23 cellular contexts compared by ENCODE assay signal in the genomic region with DNA sequence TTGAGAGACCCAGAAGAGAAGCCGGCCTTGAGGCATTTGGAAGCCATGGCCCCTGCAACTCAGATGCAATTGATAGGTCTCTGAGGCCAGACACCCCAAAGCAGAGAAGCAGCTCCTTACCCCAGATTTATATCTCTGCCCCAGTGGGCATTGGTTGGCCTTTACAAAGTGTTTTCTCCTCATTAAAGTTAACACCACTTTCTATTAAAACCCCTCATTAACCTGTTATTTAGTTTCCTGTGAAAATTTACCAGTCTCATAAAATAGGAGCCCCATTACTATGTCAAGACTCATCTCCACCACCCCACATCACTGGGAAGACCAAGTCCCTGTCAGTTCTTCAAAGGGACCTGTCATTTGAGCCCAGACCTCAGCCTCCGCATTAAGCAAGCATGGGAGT. TPM values are rescaled to one million over a fixed set of nuclear protein-coding genes. Genes with fewer than 3 reads are reported as not detected.
DNase-seq lines count a peak whose midpoint lies in the region; ATAC-seq, FAIRE-seq and TF ChIP-seq lines count a peak whose summit lies in the region.
"Had no signal": no experiment of that assay in that cellular context is flagged by ENCODE, and none has a peak within 500 bp of the region (broad histone marks: within the 10 kb centered on the region; RNA-seq: fewer than 3 reads in every experiment).

A gene (minus strand): TSS at position 101 of the 400 bp plus-strand sequence. CDS start 54 bp downstream, at position 47.

- DNase-seq in astrocyte (ENCODE audit: low read depth) (no peak), nephron progenitor cell (no peak), suprapubic skin (ENCODE audit: low spot score in 2 of 2) (no peak), A673 (ENCODE audit: low spot score) (no peak), colonic mucosa (no peak)
- DNase-seq: ACHN; BE2C; Caco-2; Calu3; CD4-positive, alpha-beta T cell; CD8-positive, alpha-beta T cell; DMS79 treated with DMSO at 0.1 percent for 48 hours; GF-D8 had no signal

- H3K27ac Mint-ChIP-seq in astrocyte (ENCODE audit: unreplicated experiment) (peak within 1 kb of the TSS; percentile 47), nephron progenitor cell (peak within 1 kb of the TSS; percentile 47)
- H3K27ac Mint-ChIP-seq: CD4-positive, alpha-beta T cell; CD8-positive, alpha-beta T cell had no signal

- no peak for TF ChIP-seq EP300 in suprapubic skin (IDR thresholded peaks at IDR 0.05)

- no peak within 1 kb of the TSS for H3K9ac ChIP-seq in BLaER1 treated with 17β-estradiol and CSF1 and Interleukin-3, amounts not matched to agents 10 nM and 100 nM
- H3K9ac ChIP-seq in astrocyte (ENCODE audit: low read length) (no peak within 1 kb of the TSS), colonic mucosa (ENCODE audit: low read depth in 2 of 2, low read length in 2 of 2) (no peak within 1 kb of the TSS)
- H3K9ac ChIP-seq: BLaER1 had no signal

- no peaks in the 10 kb centered on the region for H3K79me2 ChIP-seq in astrocyte (ENCODE audit: insufficient read depth, low read length)

- no peak within 1 kb of the TSS for H3K27ac ChIP-seq in BLaER1 treated with 17β-estradiol and CSF1 and Interleukin-3, amounts not matched to agents 10 nM and 100 nM
- no peak within 1 kb of the TSS for H3K27ac ChIP-seq in astrocyte (ENCODE audit: low read depth, low read length)
- H3K27ac ChIP-seq in suprapubic skin: no peak within 1 kb of the TSS
- H3K27ac ChIP-seq in A673 (ENCODE audit: low read depth, low read length, poor library complexity, severe bottlenecking): no peak within 1 kb of the TSS
- H3K27ac ChIP-seq in colonic mucosa: no peak within 1 kb of the TSS
- H3K27ac ChIP-seq: 22Rv1, A549, BLaER1, C4-2B had no signal

- ATAC-seq in GM18519 (IDR thresholded peaks at IDR 0.05; ENCODE audit: low FRiP score, unreplicated experiment): no peak
- ATAC-seq: A549; CD8-positive, alpha-beta T cell had no signal

- no TSS peak for BruUV-seq in A673 (replicated peaks; lab: Mats Ljungman, UMichigan)

- H3K4me1 ChIP-seq in BLaER1 treated with 17β-estradiol and CSF1 and Interleukin-3, amounts not matched to agents 10 nM and 100 nM: peaks cover 0 to 13% (median 9%) of the 10 kb centered on the region in 10 experiments; a peak in 13 of 20 replicates
- H3K4me1 ChIP-seq in astrocyte (ENCODE audit: insufficient read depth, low read length) (no peaks in the 10 kb centered on the region), suprapubic skin (no peaks in the 10 kb centered on the region), A673 (ENCODE audit: insufficient read depth, low read length, poor library complexity, severe bottlenecking) (no peaks in the 10 kb centered on the region), colonic mucosa (no peaks in the 10 kb centered on the region)
- H3K4me1 ChIP-seq: A549 had no signal

- no peaks in the 10 kb centered on the region for H3K27me3 ChIP-seq in BLaER1 treated with 17β-estradiol and CSF1 and Interleukin-3, amounts not matched to agents 10 nM and 100 nM
- no peaks in the 10 kb centered on the region for H3K27me3 ChIP-seq in astrocyte (ENCODE audit: insufficient read depth, low read length)
- peaks cover 5% of the 10 kb centered on the region for H3K27me3 ChIP-seq in suprapubic skin
- no peaks in the 10 kb centered on the region for H3K27me3 ChIP-seq in A673 (replicated peaks; ENCODE audit: insufficient read depth, low read depth, low read length, poor library complexity)
- H3K27me3 ChIP-seq in colonic mucosa: no peaks in the 10 kb centered on the region
- H3K27me3 ChIP-seq: BE2C, BLaER1 had no signal

- POLR2A ChIA-PET in A673 (lab: Charles Lee; ENCODE audit: low non-redundant PET): no interaction called here

- H3K4me1 Mint-ChIP-seq in astrocyte (ENCODE audit: low read depth, unreplicated experiment) (no peaks in the 10 kb centered on the region), nephron progenitor cell (no peaks in the 10 kb centered on the region)

- intact Hi-C loops in A673 (cut with micrococcal nuclease; ENCODE audit: unreplicated experiment): no loop called here
- intact Hi-C loops in colonic mucosa (cut with DNase I): loop anchor here (10.0 kb wide), 1 partner anchor 164 kb away; no protein-coding TSS in a partner anchor

- no peaks in the 10 kb centered on the region for H3K9me3 ChIP-seq in BLaER1 treated with 17β-estradiol and CSF1 and Interleukin-3, amounts not matched to agents 10 nM and 100 nM (replicated peaks in 1 of 11)
- H3K9me3 ChIP-seq in astrocyte (ENCODE audit: insufficient read depth, low read depth, low read length): no peaks in the 10 kb centered on the region
- no peaks in the 10 kb centered on the region for H3K9me3 ChIP-seq in suprapubic skin
- H3K9me3 ChIP-seq in A673 (ENCODE audit: low read depth, low read length, poor library complexity, severe bottlenecking): no peaks in the 10 kb centered on the region
- no peaks in the 10 kb centered on the region for H3K9me3 ChIP-seq in colonic mucosa
- H3K9me3 ChIP-seq: A549, BE2C, BLaER1, Caco-2 had no signal

- H3K36me3 Mint-ChIP-seq in astrocyte (ENCODE audit: low read depth, unreplicated experiment) (peaks cover 2% of the 10 kb centered on the region), nephron progenitor cell (ENCODE audit: low read depth) (no peaks in the 10 kb centered on the region)
- H3K36me3 Mint-ChIP-seq: CD8-positive, alpha-beta T cell had no signal

- 93% methylated on average over 2 of the region's 2 CpGs for WGBS in suprapubic skin

- no peaks in the 10 kb centered on the region for H3K36me3 ChIP-seq in BLaER1 treated with 17β-estradiol and CSF1 and Interleukin-3, amounts not matched to agents 10 nM and 100 nM
- H3K36me3 ChIP-seq in astrocyte (ENCODE audit: insufficient read depth, low read length) (no peaks in the 10 kb centered on the region), suprapubic skin (no peaks in the 10 kb centered on the region), A673 (ENCODE audit: insufficient read depth, low read length, poor library complexity, severe bottlenecking) (no peaks in the 10 kb centered on the region), colonic mucosa (no peaks in the 10 kb centered on the region)
- H3K36me3 ChIP-seq: BE2C, BLaER1 had no signal

- FAIRE-seq in astrocyte (lab: Jason Lieb, UNC): no peak
- FAIRE-seq: A549, D721Med, G401.6, GM12891 had no signal

- peaks cover 4% of the 10 kb centered on the region for H3K9me3 Mint-ChIP-seq in astrocyte (ENCODE audit: unreplicated experiment)
- no peaks in the 10 kb centered on the region for H3K9me3 Mint-ChIP-seq in nephron progenitor cell
- H3K9me3 Mint-ChIP-seq: CD4-positive, alpha-beta T cell; CD8-positive, alpha-beta T cell had no signal

- H3K4me3 Mint-ChIP-seq in astrocyte (ENCODE audit: unreplicated experiment) (no peak within 1 kb of the TSS), nephron progenitor cell (no peak within 1 kb of the TSS)
- H3K4me3 Mint-ChIP-seq: CD4-positive, alpha-beta T cell; CD8-positive, alpha-beta T cell had no signal

- no peak within 1 kb of the TSS for H2AFZ ChIP-seq in astrocyte (ENCODE audit: low read depth, low read length)

- H3K4me2 ChIP-seq in BLaER1 treated with 17β-estradiol and CSF1 and Interleukin-3, amounts not matched to agents 10 nM and 100 nM: peak within 1 kb of the TSS in 6 of 11 experiments; percentile 2 to 64 (median 60); a peak in 12 of 22 replicates
- H3K4me2 ChIP-seq in astrocyte (ENCODE audit: low read length): no peak within 1 kb of the TSS
- H3K4me2 ChIP-seq: A549, BLaER1 had no signal

- no peak for TF ChIP-seq CTCF in astrocyte (IDR thresholded peaks at IDR 0.05; ENCODE audit: insufficient read depth, low read depth, low read length)
- TF ChIP-seq CTCF in nephron progenitor cell (IDR thresholded peaks at IDR 0.05): no peak
- no peak for TF ChIP-seq CTCF in suprapubic skin (IDR thresholded peaks at IDR 0.05)
- no peak for TF ChIP-seq CTCF in A673 (conservative IDR thresholded peaks at IDR 0.05; ENCODE audit: low read depth, low read length)
- TF ChIP-seq CTCF in colonic mucosa (IDR thresholded peaks at IDR 0.05): no peak

- no peak for TF ChIP-seq POLR2A in suprapubic skin (IDR thresholded peaks at IDR 0.05)

- peaks cover 49% of the 10 kb centered on the region for H3K27me3 Mint-ChIP-seq in astrocyte (ENCODE audit: low read depth, unreplicated experiment)
- H3K27me3 Mint-ChIP-seq in nephron progenitor cell (ENCODE audit: low read depth, poor library complexity): peaks cover 15% of the 10 kb centered on the region
- H3K27me3 Mint-ChIP-seq: CD4-positive, alpha-beta T cell had no signal

- no peak within 1 kb of the TSS for H3K4me3 ChIP-seq in BLaER1 treated with 17β-estradiol and CSF1 and Interleukin-3, amounts not matched to agents 10 nM and 100 nM
- no peak within 1 kb of the TSS for H3K4me3 ChIP-seq in astrocyte (ENCODE audit: insufficient read depth, low read depth, low read length)
- H3K4me3 ChIP-seq in suprapubic skin: no peak within 1 kb of the TSS
- H3K4me3 ChIP-seq in A673 (ENCODE audit: low read depth, low read length, poor library complexity, severe bottlenecking): no peak within 1 kb of the TSS
- H3K4me3 ChIP-seq in colonic mucosa: no peak within 1 kb of the TSS
- H3K4me3 ChIP-seq: A549, BLaER1 had no signal

- CTCF ChIA-PET in A673 (lab: Charles Lee): no interaction called here

- H4K20me1 ChIP-seq in BLaER1 treated with 17β-estradiol and CSF1 and Interleukin-3, amounts not matched to agents 10 nM and 100 nM: no peaks in the 10 kb centered on the region
- H4K20me1 ChIP-seq in astrocyte (ENCODE audit: insufficient read depth, low read length): no peaks in the 10 kb centered on the region
- H4K20me1 ChIP-seq: BLaER1 had no signal

RNA-seq across cellular contexts. Expression of the gene that starts here (rescaled TPM):
- total RNA-seq in astrocyte: not detected in 2 replicates
- total RNA-seq in suprapubic skin: 100 to 1,000 TPM in 1 of 4 donors, 10 to 100 TPM in 2, 1 to 10 TPM in 1; 2.5 to 156 (median 38.8) TPM
- not detected in 2 replicates for total RNA-seq in A673 (2021)
- not detected for total RNA-seq in colonic mucosa
- total RNA-seq: A172; Caco-2; Calu3; CD4-positive, alpha-beta T cell; CD8-positive, alpha-beta T cell had no signal
